ENCODE assay signal across 2 cellular contexts in genomic region chr2:63057249-63058148, GRCh38.
TF ChIP-seq lines count a peak whose summit lies in the region.

No MANE protein-coding gene starts in this region.

TF ChIP-seq in SK-N-SH, 30 proteins besides CTCF, POLR2A, EP300 and RAD21 (continued from another document):
- TF ChIP-seq USF1 (IDR thresholded peaks at IDR 0.05; ENCODE audit: borderline replicate concordance, low read depth) (no peak), NFIC (IDR thresholded peaks at IDR 0.05; ENCODE audit: borderline replicate concordance) (no peak), RCOR1 (IDR thresholded peaks at IDR 0.05; ENCODE audit: low read length) (no peak), JUND (IDR thresholded peaks at IDR 0.05) (no peak), SIN3A (IDR thresholded peaks at IDR 0.05; ENCODE audit: borderline replicate concordance, low read depth, low read length) (no peak), FOSL2 (IDR thresholded peaks at IDR 0.05; ENCODE audit: borderline replicate concordance, low read depth) (no peak), EZH2phosphoT487 (IDR thresholded peaks at IDR 0.05; ENCODE audit: borderline replicate concordance, low read depth) (no peak), TEAD4 (IDR thresholded peaks at IDR 0.05; ENCODE audit: borderline replicate concordance, insufficient read depth) (no peak), GATA2 (CRISPR knock-in tag; IDR thresholded peaks at IDR 0.05) (no peak), YY1 (IDR thresholded peaks at IDR 0.05; ENCODE audit: low read depth) (no peak), FOXJ3 (CRISPR knock-in tag; IDR thresholded peaks at IDR 0.05) (no peak), NRF1 (IDR thresholded peaks at IDR 0.05; ENCODE audit: low read depth, low read length) (no peak), SMC3 (IDR thresholded peaks at IDR 0.05; ENCODE audit: low read depth, low read length) (no peak), TAF1 (IDR thresholded peaks at IDR 0.05; ENCODE audit: borderline replicate concordance, low read depth, low read length) (no peak)
- TF ChIP-seq, protein P1, sequence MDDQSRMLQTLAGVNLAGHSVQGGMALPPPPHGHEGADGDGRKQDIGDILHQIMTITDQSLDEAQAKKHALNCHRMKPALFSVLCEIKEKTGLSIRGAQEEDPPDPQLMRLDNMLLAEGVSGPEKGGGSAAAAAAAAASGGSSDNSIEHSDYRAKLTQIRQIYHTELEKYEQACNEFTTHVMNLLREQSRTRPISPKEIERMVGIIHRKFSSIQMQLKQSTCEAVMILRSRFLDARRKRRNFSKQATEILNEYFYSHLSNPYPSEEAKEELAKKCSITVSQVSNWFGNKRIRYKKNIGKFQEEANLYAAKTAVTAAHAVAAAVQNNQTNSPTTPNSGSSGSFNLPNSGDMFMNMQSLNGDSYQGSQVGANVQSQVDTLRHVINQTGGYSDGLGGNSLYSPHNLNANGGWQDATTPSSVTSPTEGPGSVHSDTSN (IDR thresholded peaks at IDR 0.05), result no peak

TF ChIP-seq in SK-N-SH treated with all-trans-retinoic acid at 6 μM for 48 hours, 23 proteins besides CTCF, POLR2A, EP300 and RAD21 (continued from another document):
- TF ChIP-seq CREB5 (CRISPR knock-in tag; IDR thresholded peaks at IDR 0.05; ENCODE audit: low read depth) (no peak), ESRRG (CRISPR knock-in tag; IDR thresholded peaks at IDR 0.05) (no peak), OSR1 (CRISPR knock-in tag; IDR thresholded peaks at IDR 0.05) (no peak)
- TF ChIP-seq, protein P2, sequence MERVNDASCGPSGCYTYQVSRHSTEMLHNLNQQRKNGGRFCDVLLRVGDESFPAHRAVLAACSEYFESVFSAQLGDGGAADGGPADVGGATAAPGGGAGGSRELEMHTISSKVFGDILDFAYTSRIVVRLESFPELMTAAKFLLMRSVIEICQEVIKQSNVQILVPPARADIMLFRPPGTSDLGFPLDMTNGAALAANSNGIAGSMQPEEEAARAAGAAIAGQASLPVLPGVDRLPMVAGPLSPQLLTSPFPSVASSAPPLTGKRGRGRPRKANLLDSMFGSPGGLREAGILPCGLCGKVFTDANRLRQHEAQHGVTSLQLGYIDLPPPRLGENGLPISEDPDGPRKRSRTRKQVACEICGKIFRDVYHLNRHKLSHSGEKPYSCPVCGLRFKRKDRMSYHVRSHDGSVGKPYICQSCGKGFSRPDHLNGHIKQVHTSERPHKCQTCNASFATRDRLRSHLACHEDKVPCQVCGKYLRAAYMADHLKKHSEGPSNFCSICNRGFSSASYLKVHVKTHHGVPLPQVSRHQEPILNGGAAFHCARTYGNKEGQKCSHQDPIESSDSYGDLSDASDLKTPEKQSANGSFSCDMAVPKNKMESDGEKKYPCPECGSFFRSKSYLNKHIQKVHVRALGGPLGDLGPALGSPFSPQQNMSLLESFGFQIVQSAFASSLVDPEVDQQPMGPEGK (CRISPR knock-in tag; IDR thresholded peaks at IDR 0.05; ENCODE audit: borderline replicate concordance), result no peak
- TF ChIP-seq, protein P3, sequence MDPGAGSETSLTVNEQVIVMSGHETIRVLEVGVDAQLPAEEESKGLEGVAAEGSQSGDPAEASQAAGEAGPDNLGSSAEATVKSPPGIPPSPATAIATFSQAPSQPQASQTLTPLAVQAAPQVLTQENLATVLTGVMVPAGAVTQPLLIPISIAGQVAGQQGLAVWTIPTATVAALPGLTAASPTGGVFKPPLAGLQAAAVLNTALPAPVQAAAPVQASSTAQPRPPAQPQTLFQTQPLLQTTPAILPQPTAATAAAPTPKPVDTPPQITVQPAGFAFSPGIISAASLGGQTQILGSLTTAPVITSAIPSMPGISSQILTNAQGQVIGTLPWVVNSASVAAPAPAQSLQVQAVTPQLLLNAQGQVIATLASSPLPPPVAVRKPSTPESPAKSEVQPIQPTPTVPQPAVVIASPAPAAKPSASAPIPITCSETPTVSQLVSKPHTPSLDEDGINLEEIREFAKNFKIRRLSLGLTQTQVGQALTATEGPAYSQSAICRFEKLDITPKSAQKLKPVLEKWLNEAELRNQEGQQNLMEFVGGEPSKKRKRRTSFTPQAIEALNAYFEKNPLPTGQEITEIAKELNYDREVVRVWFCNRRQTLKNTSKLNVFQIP (CRISPR knock-in tag; IDR thresholded peaks at IDR 0.05; ENCODE audit: borderline replicate concordance, low read depth), result no peak
